In the genomic region with DNA sequence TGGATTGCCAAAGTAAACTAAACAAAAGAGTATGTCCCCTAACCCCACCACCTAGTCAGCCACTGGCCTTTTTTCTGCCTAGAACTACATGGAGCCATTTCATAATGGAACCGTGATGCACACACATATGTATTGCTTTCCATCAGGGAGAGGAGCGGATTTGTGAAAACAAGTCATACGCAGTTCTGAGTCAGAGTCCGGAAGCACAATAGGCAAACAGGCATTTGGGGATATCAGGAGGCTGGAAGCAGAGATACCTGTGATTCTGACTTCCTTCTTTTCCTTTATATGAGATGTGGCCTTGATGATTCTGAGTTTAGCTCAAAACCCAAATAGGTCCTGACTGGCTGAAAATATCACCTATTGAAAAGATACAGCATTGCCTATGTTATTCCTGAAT, we compare ENCODE assay signal across 30 cellular contexts.
"Had no signal": no experiment of that assay in that cellular context is flagged by ENCODE, and none has a peak within 500 bp of the region (broad histone marks: within the 10 kb centered on the region; RNA-seq: fewer than 3 reads in every experiment).

No MANE protein-coding gene starts in this region.

- H3K4me3 ChIP-seq: left lung, lower lobe of right lung, mucosa of descending colon, pancreas, prostate gland, spleen, suprapubic skin, thoracic aorta, tibial artery, upper lobe of right lung had no signal

- H3K9me3 ChIP-seq: left lung, lower lobe of right lung, mucosa of descending colon, pancreas, prostate gland, suprapubic skin, thoracic aorta, tibial artery, upper lobe of right lung had no signal

- H3K27ac ChIP-seq: left lung, lower lobe of right lung, pancreas, prostate gland, spleen, suprapubic skin, thoracic aorta, tibial artery, upper lobe of right lung had no signal

- FAIRE-seq: islet of Langerhans, kidney, pancreas, small intestine, urothelium cell line had no signal

- ATAC-seq: left colon; left lung; lower lobe of right lung; mucosa of descending colon; naive thymus-derived CD4-positive, alpha-beta T cell; pancreas; right cardiac atrium; sciatic nerve; stimulated activated effector memory CD8-positive, alpha-beta T cell treated with anti-CD3 and anti-CD28 coated beads, Interleukin-12 subunit alpha, Interleukin-12 subunit beta, amount 100 ng/mL, for 72 hours; upper lobe of right lung had no signal

- H3K27me3 ChIP-seq: left lung, pancreas, spleen, suprapubic skin, tibial artery, upper lobe of right lung had no signal

- H3K36me3 ChIP-seq: left lung, lower lobe of right lung, pancreas, prostate gland, spleen, suprapubic skin, thoracic aorta, tibial artery, upper lobe of right lung had no signal

- DNase-seq: hypothalamus; immature natural killer cell; kidney; left colon; left lung; lower lobe of right lung; mammary epithelial cell; mesendoderm; midbrain; mucosa of descending colon; naive thymus-derived CD4-positive, alpha-beta T cell; nucleus accumbens; pancreas; posterior cingulate gyrus; retina; right cardiac atrium; small intestine; spleen; stimulated activated CD4-positive, alpha-beta T cell treated with anti-CD3 and anti-CD28 coated beads, Interleukin-4, amount 100 ng/mL, for 24 hours; stimulated activated naive CD4-positive, alpha-beta T cell; tibial artery; trophoblast cell; upper lobe of right lung had no signal

- H3K4me1 ChIP-seq: left lung, lower lobe of right lung, pancreas, prostate gland, spleen, suprapubic skin, tibial artery, upper lobe of right lung had no signal
